In genomic region chr4:53019485-53020382, GRCh38 we compare ENCODE assay signal across 13 cellular contexts.
DNase-seq lines count a peak whose midpoint lies in the region; ATAC-seq, FAIRE-seq and TF ChIP-seq lines count a peak whose summit lies in the region.
"Had no signal": no experiment of that assay in that cellular context is flagged by ENCODE, and none has a peak within 500 bp of the region (broad histone marks: within the 10 kb centered on the region; RNA-seq: fewer than 3 reads in every experiment).

No MANE protein-coding gene starts in this region.

- peak; percentile 61 for FAIRE-seq in RCC 7860 (lab: Jason Lieb, UNC)

- H3K4me3 ChIP-seq in epithelial cell of proximal tubule (ENCODE audit: low read depth, low read length) = no peak overlapping the region

- TF ChIP-seq CTCF in epithelial cell of proximal tubule (conservative IDR thresholded peaks at IDR 0.05; ENCODE audit: low read depth, low read length) (no peak), nephron progenitor cell (IDR thresholded peaks at IDR 0.05) (no peak), GM20000 (IDR thresholded peaks at IDR 0.05; ENCODE audit: extremely low read depth, missing control alignments) (no peak)

- peak overlapping the region; percentile 74 for H3K27ac Mint-ChIP-seq in nephron progenitor cell
- H3K27ac Mint-ChIP-seq: CD4-positive, alpha-beta memory T cell had no signal

- H3K9me3 Mint-ChIP-seq in nephron progenitor cell = no peaks in the 10 kb centered on the region
- H3K9me3 Mint-ChIP-seq: CD4-positive, alpha-beta memory T cell had no signal

- H3K36me3 Mint-ChIP-seq in nephron progenitor cell (ENCODE audit: low read depth) = no peaks in the 10 kb centered on the region
- H3K36me3 Mint-ChIP-seq: CD4-positive, alpha-beta memory T cell had no signal

- H3K27me3 Mint-ChIP-seq in nephron progenitor cell (ENCODE audit: low read depth, poor library complexity) = peaks cover 5% of the 10 kb centered on the region
- H3K27me3 Mint-ChIP-seq: CD4-positive, alpha-beta memory T cell had no signal

- peaks cover 66% of the 10 kb centered on the region for H3K4me1 Mint-ChIP-seq in nephron progenitor cell

- no peak for ATAC-seq in GM19395 (IDR thresholded peaks at IDR 0.05; ENCODE audit: unreplicated experiment)
- no peak for ATAC-seq in stimulated activated naive CD8-positive, alpha-beta T cell treated with anti-CD3 and anti-CD28 coated beads, Interleukin-15, Interleukin-2, amounts not matched to agents 100 U/mL and 50 U/mL, for 24 hours

- no peak overlapping the region for H3K4me3 Mint-ChIP-seq in nephron progenitor cell
- H3K4me3 Mint-ChIP-seq: CD4-positive, alpha-beta memory T cell had no signal

- DNase-seq in Daoy (ENCODE audit: low read depth) (peak; percentile 44), RCC 7860 (ENCODE audit: low spot score) (peak; percentile 68), epithelial cell of proximal tubule (ENCODE audit: low read depth) (peak; percentile 56), nephron progenitor cell (no peak), GM20000 (ENCODE audit: low spot score) (no peak), NCI-H1436 treated with DMSO at 0.1 percent for 48 hours (lab: John Stamatoyannopoulos, UW) (no peak)
- no peak for DNase-seq in stimulated activated naive CD8-positive, alpha-beta T cell treated with anti-CD3 and anti-CD28 coated beads, Interleukin-15, Interleukin-2, amounts not matched to agents 100 U/mL and 50 U/mL, for 24 hours
- DNase-seq: activated CD4-positive, CD25-positive, alpha-beta regulatory T cell treated with anti-CD3 and anti-CD28 coated beads, Interleukin-2, amount 50 U/mL, for 72 hours; CD4-positive, alpha-beta memory T cell; effector CD8-positive, alpha-beta T cell; NCI-H1417; OCI-M1 had no signal

Comparison
In these comparisons a context has a peak if more than half of its experiments do, and no peak if none do; other contexts are left out.
1. DNase-seq: peak in Daoy (single experiment), RCC 7860 (single experiment) and epithelial cell of proximal tubule (single experiment); none in nephron progenitor cell (single experiment), GM20000 (single experiment), NCI-H1436 treated with DMSO at 0.1 percent for 48 hours (single experiment) and stimulated activated naive CD8-positive, alpha-beta T cell treated with anti-CD3 and anti-CD28 coated beads, Interleukin-15, Interleukin-2, amounts not matched to agents 100 U/mL and 50 U/mL, for 24 hours (single experiment).